8 cellular contexts compared by ENCODE assay signal in the genomic region with DNA sequence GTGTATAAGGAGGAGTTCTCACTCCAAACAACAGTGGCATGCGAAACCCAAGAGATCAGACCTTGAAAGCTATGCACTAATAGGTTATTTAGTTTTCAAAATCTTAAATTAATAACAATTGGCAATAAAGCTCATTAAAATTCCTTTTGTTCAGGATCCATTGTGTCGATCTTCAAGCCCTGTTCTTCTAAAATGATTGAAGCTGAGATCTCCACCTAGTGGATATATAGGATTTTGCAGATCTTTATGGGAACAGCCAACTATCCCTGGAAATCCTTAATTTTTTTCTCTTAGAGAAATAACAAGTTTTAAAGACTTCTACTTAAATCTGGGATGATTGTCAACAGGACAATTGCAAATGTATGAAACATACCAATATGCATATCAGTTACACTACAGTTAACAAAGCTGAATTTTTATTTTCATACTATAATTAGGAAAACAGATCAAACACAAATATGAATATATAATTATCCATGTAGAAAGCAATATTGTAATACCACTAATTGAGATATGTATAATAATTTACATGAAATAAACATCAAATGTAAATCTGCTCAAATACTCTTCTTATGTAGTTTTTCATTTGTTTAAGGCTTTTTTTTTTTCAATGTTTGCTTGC. TPM values are rescaled to one million over a fixed set of nuclear protein-coding genes. Genes with fewer than 3 reads are reported as not detected.
DNase-seq lines count a peak whose midpoint lies in the region; ATAC-seq and TF ChIP-seq lines count a peak whose summit lies in the region.

No MANE protein-coding gene starts in this region.

- WGBS in transverse colon (ENCODE audit: low coverage in 1 of 2), 2 donors = 10 to 12% methylated on average over 2 of the region's 2 CpGs

- H3K4me3 ChIP-seq in AG04449 (ENCODE audit: low read depth, low read length) = no peak overlapping the region
- no peak overlapping the region for H3K4me3 ChIP-seq in left ventricle myocardium inferior
- H3K4me3 ChIP-seq in transverse colon = no peak overlapping the region

- POLR2A ChIA-PET in AG04449 (lab: Yijun Ruan, JAX) = no interaction called here

- DNase-seq in AG04449 (ENCODE audit: low read depth, low spot score) (no peak), NCI-H1436 treated with DMSO at 0.1 percent for 48 hours (lab: John Stamatoyannopoulos, UW) (peak; percentile 13), left ventricle myocardium inferior (no peak), transverse colon (no peak), cortex of kidney (lab: John Stamatoyannopoulos, UW) (no peak)
- DNase-seq in stimulated activated CD4-positive, alpha-beta T cell treated with anti-CD3 and anti-CD28 coated beads, Interleukin-12 subunit alpha, Interleukin-12 subunit beta, amount 100 ng/mL, for 4 hours = no peak

- intact Hi-C loops in left ventricle myocardium inferior (cut with micrococcal nuclease) (no loop called here), transverse colon (cut with DNase I; ENCODE audit: low total_unique reads) (no loop called here)

- peaks cover 54% of the 10 kb centered on the region for H3K4me1 ChIP-seq in left ventricle myocardium inferior
- H3K4me1 ChIP-seq in transverse colon = no peaks in the 10 kb centered on the region

- H3K27ac ChIP-seq in VCaP (no peak overlapping the region), left ventricle myocardium inferior (replicated peaks) (peak overlapping the region; percentile 78), transverse colon (no peak overlapping the region)

- peak; percentile 67 for ATAC-seq in GM18907 (IDR thresholded peaks at IDR 0.05; ENCODE audit: unreplicated experiment)

- TF ChIP-seq EP300 in transverse colon (IDR thresholded peaks at IDR 0.05; ENCODE audit: low read depth) = no peak

- CTCF ChIA-PET in AG04449 (lab: Yijun Ruan, JAX) = interaction anchor here (0.9 to 1.9 kb wide), 11 partner anchors 9 to 247 kb away, joined by 3 to 7 read pairs (median 3); no protein-coding TSS in a partner anchor

- in situ Hi-C loops in transverse colon (cut with MboI; ENCODE audit: low pct_ligation_motif_present in 1 of 4, low pct_unique_long_range_greater_than_20kb in 1 of 4, low sequenced_read_pairs in 3 of 4) = no loop called here

- H3K36me3 ChIP-seq in left ventricle myocardium inferior (peaks cover 8% of the 10 kb centered on the region), transverse colon (no peaks in the 10 kb centered on the region)

- no peak for TF ChIP-seq POLR2A in transverse colon (IDR thresholded peaks at IDR 0.05)

- H3K27me3 ChIP-seq in left ventricle myocardium inferior (ENCODE audit: low read depth) = no peaks in the 10 kb centered on the region
- H3K27me3 ChIP-seq in transverse colon = peaks cover 3% of the 10 kb centered on the region

- H3K9me3 ChIP-seq in left ventricle myocardium inferior (replicated peaks) (peaks cover 3% of the 10 kb centered on the region), transverse colon (no peaks in the 10 kb centered on the region)

- TF ChIP-seq CTCF in AG04449 (IDR thresholded peaks at IDR 0.05; ENCODE audit: insufficient read depth, low read length, missing control alignments) (peak; percentile 49), VCaP (conservative IDR thresholded peaks at IDR 0.05) (peak; percentile 80), left ventricle myocardium inferior (IDR thresholded peaks at IDR 0.05; ENCODE audit: borderline replicate concordance) (peak; percentile 77), transverse colon (IDR thresholded peaks at IDR 0.05) (peak; percentile 40 to 56 (median 50))

RNA-seq across cellular contexts. Expression of a gene that starts 43.3 kb away (rescaled TPM):
- not detected for total RNA-seq in left ventricle myocardium inferior
- not detected for total RNA-seq in transverse colon
